1 cellular context compared by ENCODE assay signal in genomic region chr6:51318674-51319073, GRCh38.
TF ChIP-seq lines count a peak whose summit lies in the region.

No MANE protein-coding gene starts in this region.

TF ChIP-seq in GM23338, 12 proteins besides CTCF, POLR2A, EP300 and RAD21:
- no peak for TF ChIP-seq ZNF462 (CRISPR knock-in tag; IDR thresholded peaks at IDR 0.05)
- TF ChIP-seq EZH2 (IDR thresholded peaks at IDR 0.05; ENCODE audit: low read depth, unreplicated experiment), result no peak
- no peak for TF ChIP-seq ZNF331 (CRISPR knock-in tag; IDR thresholded peaks at IDR 0.05; ENCODE audit: low read depth)
- no peak for TF ChIP-seq EZH2phosphoT487 (IDR thresholded peaks at IDR 0.05; ENCODE audit: unreplicated experiment)
- no peak for TF ChIP-seq ZNF114 (CRISPR knock-in tag; IDR thresholded peaks at IDR 0.05)
- TF ChIP-seq ETS1 (IDR thresholded peaks at IDR 0.05), result no peak
- no peak for TF ChIP-seq POLR2AphosphoS5 (IDR thresholded peaks at IDR 0.05; ENCODE audit: low read depth)
- TF ChIP-seq STAT1 (IDR thresholded peaks at IDR 0.05; ENCODE audit: unreplicated experiment), result no peak
- TF ChIP-seq REST (IDR thresholded peaks at IDR 0.05; ENCODE audit: unreplicated experiment), result no peak
- no peak for TF ChIP-seq CREB1 (CRISPR knock-in tag; IDR thresholded peaks at IDR 0.05; ENCODE audit: low read depth)
- TF ChIP-seq NANOG (IDR thresholded peaks at IDR 0.05; ENCODE audit: borderline replicate concordance), result no peak
- TF ChIP-seq JUNB (IDR thresholded peaks at IDR 0.05; ENCODE audit: unreplicated experiment), result no peak
